8 cellular contexts compared by ENCODE assay signal in the genomic region with DNA sequence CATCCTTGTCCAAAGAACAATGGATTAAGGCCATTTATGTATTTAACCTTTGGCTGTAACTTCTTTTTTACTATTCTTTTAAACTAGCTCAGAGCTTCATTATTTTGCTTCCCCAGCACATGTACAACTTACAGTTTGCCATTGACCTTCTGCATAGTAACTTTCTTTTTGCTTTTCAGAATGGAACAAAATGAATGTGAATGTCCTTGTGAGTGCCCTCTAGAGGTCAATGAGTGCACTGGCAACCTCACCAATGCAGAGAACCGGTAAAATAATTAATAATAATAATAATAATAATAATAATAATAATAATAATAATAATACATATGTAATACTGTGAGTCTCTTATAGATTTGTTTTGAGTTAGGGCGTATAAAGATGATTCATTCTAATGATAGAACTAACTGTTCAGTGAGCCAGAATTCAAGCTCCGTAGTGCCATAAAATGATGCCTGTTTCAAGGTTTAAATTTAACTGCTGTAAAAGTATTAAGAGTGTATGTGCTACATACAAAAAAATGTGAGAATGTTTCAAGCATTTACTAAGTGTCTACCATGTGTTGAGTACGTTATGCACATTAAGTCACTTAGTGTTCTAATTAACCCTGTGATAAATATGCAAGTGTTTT.
DNase-seq lines count a peak whose midpoint lies in the region; FAIRE-seq lines count a peak whose summit lies in the region.

No MANE protein-coding gene starts in this region.

- FAIRE-seq in endometrium (lab: Jason Lieb, UNC) (peak; percentile 70), GM19239 (lab: Jason Lieb, UNC) (no peak)

- DNase-seq in NCI-H510A treated with DMSO at 0.1 percent for 48 hours (lab: John Stamatoyannopoulos, UW) (peak; percentile 90), NCI-H510A (lab: John Stamatoyannopoulos, UW) (no peak), NCI-H2171 treated with DMSO at 0.1 percent for 48 hours (lab: John Stamatoyannopoulos, UW) (peak; percentile 6), retina (peak; percentile 23), GM19239 (ENCODE audit: insufficient read length, low spot score) (no peak), T-helper 9 cell (no peak)
- no peak for DNase-seq in activated naive CD4-positive, alpha-beta T cell treated with Interleukin-2 at 50 U/mL for 16 hours

Comparison
In these comparisons a context has a peak if more than half of its experiments do, and no peak if none do; other contexts are left out.
1. DNase-seq: peak in NCI-H510A treated with DMSO at 0.1 percent for 48 hours (single experiment), NCI-H2171 treated with DMSO at 0.1 percent for 48 hours (single experiment) and retina (single experiment); none in NCI-H510A (single experiment), GM19239 (single experiment), activated naive CD4-positive, alpha-beta T cell treated with Interleukin-2 at 50 U/mL for 16 hours (single experiment) and T-helper 9 cell (single experiment).